15 cellular contexts compared by ENCODE assay signal in the genomic region with DNA sequence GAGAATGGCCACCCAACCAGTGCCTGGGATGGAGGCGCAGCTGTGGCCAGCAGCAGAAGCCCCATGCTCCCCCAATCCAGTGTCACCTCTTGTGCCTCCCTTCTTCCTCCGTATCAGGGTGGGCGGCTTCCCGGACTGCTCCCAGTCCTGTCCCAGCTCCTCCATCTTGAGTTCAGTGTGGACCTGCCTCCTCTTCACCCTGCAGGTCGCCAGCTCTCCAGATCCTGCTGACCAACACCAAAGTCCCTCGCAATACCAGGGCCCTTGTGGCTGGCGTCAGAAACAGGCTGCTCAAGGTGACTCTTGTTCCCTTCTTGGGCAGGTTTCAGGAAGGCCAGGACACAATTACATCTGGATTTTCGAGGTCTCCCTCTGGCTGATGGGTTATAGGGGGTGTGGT. TPM values are rescaled to one million over a fixed set of nuclear protein-coding genes. Genes with fewer than 3 reads are reported as not detected.
DNase-seq lines count a peak whose midpoint lies in the region; TF ChIP-seq lines count a peak whose summit lies in the region.
"Had no signal": no experiment of that assay in that cellular context is flagged by ENCODE, and none has a peak within 500 bp of the region (broad histone marks: within the 10 kb centered on the region; RNA-seq: fewer than 3 reads in every experiment).

No MANE protein-coding gene starts in this region.

- TF ChIP-seq CTCF in VCaP (conservative IDR thresholded peaks at IDR 0.05): no peak

- H3K4me3 ChIP-seq in mesendoderm (ENCODE audit: low read length): no peak overlapping the region
- H3K4me3 ChIP-seq: BLaER1 treated with 17β-estradiol and CSF1 and Interleukin-3, amounts not matched to agents 10 nM and 100 nM; GM12878 had no signal

- no peak overlapping the region for H2BK15ac ChIP-seq in mesendoderm (replicated peaks; ENCODE audit: low read depth)

- WGBS in mesendoderm (ENCODE audit: extremely low coverage, insufficient coverage, low lambda C conversion rate): no CpG with 5 or more reads among the region's 8 CpGs

- H3K79me1 ChIP-seq in mesendoderm (ENCODE audit: low read length): no peaks in the 10 kb centered on the region

- H4K8ac ChIP-seq in mesendoderm (ENCODE audit: low read depth, low read length): no peak overlapping the region

- H2BK120ac ChIP-seq in mesendoderm (ENCODE audit: low read depth, low read length): no peak overlapping the region

- no peak overlapping the region for H3K18ac ChIP-seq in mesendoderm (ENCODE audit: low read length)

- peaks cover 9% of the 10 kb centered on the region for H3K36me3 ChIP-seq in mesendoderm (ENCODE audit: control insufficient read depth, insufficient read depth, low read length)

- H3K27me3 ChIP-seq in mesendoderm (ENCODE audit: insufficient read depth, low read length, poor library complexity): no peaks in the 10 kb centered on the region
- H3K27me3 ChIP-seq: BLaER1 treated with 17β-estradiol and CSF1 and Interleukin-3, amounts not matched to agents 10 nM and 100 nM had no signal

- no peak overlapping the region for H4K5ac ChIP-seq in mesendoderm (ENCODE audit: low read length)

- CTCF ChIA-PET in activated naive CD4-positive, alpha-beta T cell treated with anti-CD3 and anti-CD28 coated beads, Interleukin-2, amount 10 ng/mL, durations not matched to agents 7 days and 5 days (lab: Charles Lee): interaction anchor here (1.3 kb wide), 1 partner anchor 8 kb away, joined by 3 read pairs; no protein-coding TSS in a partner anchor

- H3K4me2 ChIP-seq in mesendoderm (ENCODE audit: low read length): no peak overlapping the region
- H3K4me2 ChIP-seq: BLaER1 treated with 17β-estradiol and CSF1 and Interleukin-3, amounts not matched to agents 10 nM and 100 nM had no signal

- H3K4me1 Mint-ChIP-seq in IgD-negative memory B cell: peaks cover 0 to 2% (median 0%) of the 10 kb centered on the region in 3 donors
- peaks cover 19% of the 10 kb centered on the region for H3K4me1 Mint-ChIP-seq in activated naive CD4-positive, alpha-beta T cell treated with anti-CD3 and anti-CD28 coated beads, Interleukin-2, amount 10 ng/mL, durations not matched to agents 7 days and 5 days
- H3K4me1 Mint-ChIP-seq: B cell had no signal

- H3K9ac ChIP-seq in mesendoderm (ENCODE audit: low read length): no peak overlapping the region
- H3K9ac ChIP-seq: BLaER1 treated with 17β-estradiol and CSF1 and Interleukin-3, amounts not matched to agents 10 nM and 100 nM had no signal

- DNase-seq in islet precursor cell: peak; percentile 52
- no peak for DNase-seq in head of caudate nucleus
- no peak for DNase-seq in mesendoderm
- DNase-seq in activated naive CD4-positive, alpha-beta T cell treated with anti-CD3 and anti-CD28 coated beads, Interleukin-2, amount 10 ng/mL, durations not matched to agents 7 days and 5 days: no peak
- DNase-seq: Calu3; CD8-positive, alpha-beta T cell; DMS79 treated with DMSO at 0.1 percent for 48 hours; GF-D8; GOT3; H7 had no signal

- H2AK5ac ChIP-seq in mesendoderm (ENCODE audit: low read length): no peak overlapping the region

- H3K23ac ChIP-seq in mesendoderm (ENCODE audit: low read length): no peak overlapping the region

- intact Hi-C loops in head of caudate nucleus (cut with DNase I): loop anchor here (10.0 kb wide), 1 partner anchor 124 kb away; a partner anchor contains a TSS

- peak overlapping the region in 2 of 3 donors; percentile 39 to 53 for H3K27ac Mint-ChIP-seq in IgD-negative memory B cell
- no peak overlapping the region for H3K27ac Mint-ChIP-seq in activated naive CD4-positive, alpha-beta T cell treated with anti-CD3 and anti-CD28 coated beads, Interleukin-2, amount 10 ng/mL, durations not matched to agents 7 days and 5 days
- H3K27ac Mint-ChIP-seq: B cell; CD8-positive, alpha-beta T cell had no signal

- H3K36me3 Mint-ChIP-seq in IgD-negative memory B cell: peaks cover 2% of the 10 kb centered on the region
- peaks cover 36% of the 10 kb centered on the region for H3K36me3 Mint-ChIP-seq in activated naive CD4-positive, alpha-beta T cell treated with anti-CD3 and anti-CD28 coated beads, Interleukin-2, amount 10 ng/mL, durations not matched to agents 7 days and 5 days

- H3K27me3 Mint-ChIP-seq in IgD-negative memory B cell: no peaks in the 10 kb centered on the region
- H3K27me3 Mint-ChIP-seq in activated naive CD4-positive, alpha-beta T cell treated with anti-CD3 and anti-CD28 coated beads, Interleukin-2, amount 10 ng/mL, durations not matched to agents 7 days and 5 days: no peaks in the 10 kb centered on the region
- H3K27me3 Mint-ChIP-seq: B cell had no signal

- no peak overlapping the region for H2BK5ac ChIP-seq in mesendoderm (ENCODE audit: low read length)

- no peaks in the 10 kb centered on the region for H3K9me3 Mint-ChIP-seq in IgD-negative memory B cell
- no peaks in the 10 kb centered on the region for H3K9me3 Mint-ChIP-seq in activated naive CD4-positive, alpha-beta T cell treated with anti-CD3 and anti-CD28 coated beads, Interleukin-2, amount 10 ng/mL, durations not matched to agents 7 days and 5 days
- H3K9me3 Mint-ChIP-seq: CD8-positive, alpha-beta T cell had no signal

- H3K4me3 Mint-ChIP-seq in IgD-negative memory B cell: no peak overlapping the region
- H3K4me3 Mint-ChIP-seq in activated naive CD4-positive, alpha-beta T cell treated with anti-CD3 and anti-CD28 coated beads, Interleukin-2, amount 10 ng/mL, durations not matched to agents 7 days and 5 days: no peak overlapping the region
- H3K4me3 Mint-ChIP-seq: B cell; CD8-positive, alpha-beta T cell had no signal

- H3K27ac ChIP-seq in VCaP (peak overlapping the region; percentile 74; the same call in 1 of the 2 replicates), mesendoderm (ENCODE audit: low read depth, low read length) (no peak overlapping the region)
- H3K27ac ChIP-seq: BLaER1 treated with 17β-estradiol and CSF1 and Interleukin-3, amounts not matched to agents 10 nM and 100 nM had no signal

- no peaks in the 10 kb centered on the region for H3K79me2 ChIP-seq in mesendoderm (ENCODE audit: control insufficient read depth, insufficient read depth, low read length)

- no peak overlapping the region for H3K4ac ChIP-seq in mesendoderm (ENCODE audit: low read depth, low read length)

- no peaks in the 10 kb centered on the region for H3K4me1 ChIP-seq in mesendoderm (ENCODE audit: control insufficient read depth, low read depth, low read length)

- no peak overlapping the region for H3K56ac ChIP-seq in mesendoderm (ENCODE audit: low read length)

RNA-seq across cellular contexts. Expression of a gene that starts 17.0 kb away (rescaled TPM):
- 2.6 TPM for polyA plus RNA-seq in IgD-negative memory B cell
- polyA plus RNA-seq in mesendoderm (2013, experiment 1 of 2): 19.8 TPM
- polyA plus RNA-seq in mesendoderm (2013, experiment 2 of 2): 19.5 TPM

RNA-seq across cellular contexts. Expression of a gene that starts 17.3 kb away (rescaled TPM):
- 21.7 TPM for polyA plus RNA-seq in IgD-negative memory B cell
- polyA plus RNA-seq in mesendoderm (2013, experiment 1 of 2): 19.4 TPM
- 20.6 TPM for polyA plus RNA-seq in mesendoderm (2013, experiment 2 of 2)
